In the genomic region with DNA sequence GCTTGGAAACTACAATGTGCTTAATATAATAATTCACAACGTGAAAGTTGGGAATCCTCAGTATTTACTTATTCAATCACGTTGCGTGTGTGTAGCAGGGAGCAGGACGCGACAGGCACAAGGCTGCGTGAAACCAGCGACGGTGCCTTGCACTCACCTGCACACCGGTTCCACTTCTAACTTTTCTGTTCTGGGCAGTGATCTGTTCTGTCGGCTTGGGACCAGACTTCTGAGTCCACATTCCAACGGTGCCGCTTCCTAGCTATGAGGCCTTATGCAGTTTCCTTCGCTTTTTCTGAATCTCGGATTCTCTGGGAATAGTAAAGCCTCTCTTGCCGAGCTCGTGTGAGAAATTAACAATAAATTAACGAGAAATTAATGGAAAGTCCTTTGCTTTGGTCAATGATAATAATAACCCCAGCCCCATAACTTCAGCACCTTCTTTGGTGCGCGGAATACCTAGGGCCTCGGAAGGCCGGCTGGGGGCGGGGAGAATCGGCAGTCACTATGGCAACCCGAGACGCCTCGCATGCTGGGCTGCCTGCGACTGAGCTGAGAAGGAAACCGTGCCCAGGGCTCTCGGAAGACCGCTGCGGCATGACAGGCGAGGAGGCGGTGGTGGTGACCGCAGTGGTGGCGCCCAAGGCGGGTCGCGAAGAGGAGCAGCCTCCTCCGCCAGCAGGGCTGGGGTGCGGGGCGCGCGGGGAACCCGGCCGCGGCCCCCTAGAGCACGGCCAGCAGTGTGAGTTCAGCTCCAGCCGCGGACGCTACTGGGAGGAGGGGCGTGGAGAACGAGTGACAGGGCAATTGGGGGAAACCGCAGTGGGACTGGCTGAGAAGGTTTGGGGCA, we compare ENCODE assay signal across 9 cellular contexts. TPM values are rescaled to one million over a fixed set of nuclear protein-coding genes. Genes with fewer than 3 reads are reported as not detected.
DNase-seq lines count a peak whose midpoint lies in the region; ATAC-seq and TF ChIP-seq lines count a peak whose summit lies in the region.
"Had no signal": no experiment of that assay in that cellular context is flagged by ENCODE, and none has a peak within 500 bp of the region (broad histone marks: within the 10 kb centered on the region; RNA-seq: fewer than 3 reads in every experiment).

A gene with protein sequence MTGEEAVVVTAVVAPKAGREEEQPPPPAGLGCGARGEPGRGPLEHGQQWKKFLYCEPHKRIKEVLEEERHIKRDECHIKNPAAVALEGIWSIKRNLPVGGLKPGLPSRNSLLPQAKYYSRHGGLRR (plus strand): TSS at position 530 of the 850 bp plus-strand sequence. CDS start 68 bp downstream, at position 598.

- POLR2A ChIA-PET in naive thymus-derived CD8-positive, alpha-beta T cell (lab: Charles Lee) = interaction anchor here (0.6 to 1.3 kb wide), 7 partner anchors 18 to 617 kb away, joined by 3 to 6 read pairs (median 3); partner anchors contain the start of genes CWC15, KDM4D and PANX1

- ATAC-seq in GM18505 (IDR thresholded peaks at IDR 0.05; ENCODE audit: unreplicated experiment) (peak; percentile 92), HG02885 (IDR thresholded peaks at IDR 0.05; ENCODE audit: poor library complexity, unreplicated experiment) (peak; percentile 84)
- ATAC-seq in naive thymus-derived CD8-positive, alpha-beta T cell = peak; percentile 83 to 88
- ATAC-seq in stimulated activated naive B cell treated with anti-CD40 and anti-IgM and Interleukin-4, amounts not matched to agents 10 μg/mL and 1 μg/mL and 100 μg/mL, for 72 hours (replicated peaks) = peak; percentile 87 to 90

- peak; percentile 24 for DNase-seq in NCI-H748 treated with DMSO at 0.1 percent for 48 hours (lab: John Stamatoyannopoulos, UW)
- DNase-seq in activated T-helper 1 cell treated with anti-CD3 and anti-CD28 coated beads, Interleukin-2, amount 50 U/mL, for 16 hours (ENCODE audit: low read depth in 1 of 2, low spot score in 1 of 2) = peak; percentile 11 to 17
- DNase-seq in fibroblast of the aortic adventitia (ENCODE audit: low read depth) = no peak
- DNase-seq in naive thymus-derived CD8-positive, alpha-beta T cell = peak; percentile 31 to 75 (median 43)
- peak; percentile 26 for DNase-seq in stimulated activated naive B cell treated with anti-CD40 and anti-IgM and Interleukin-4, amounts not matched to agents 10 μg/mL and 1 μg/mL and 100 μg/mL, for 72 hours
- DNase-seq in NCI-H2171 (lab: John Stamatoyannopoulos, UW) = no peak

- H3K27ac Mint-ChIP-seq in naive thymus-derived CD8-positive, alpha-beta T cell = peak within 1 kb of the TSS in 6 of 10 donors; percentile 7 to 57 (median 26)
- peak within 1 kb of the TSS; percentile 20 for H3K27ac Mint-ChIP-seq in stimulated activated naive B cell treated with anti-CD40 and anti-IgM and Interleukin-4, amounts not matched to agents 10 μg/mL and 1 μg/mL and 100 μg/mL, for 72 hours

- peak within 1 kb of the TSS; percentile 60 to 90 (median 86) for H3K4me3 Mint-ChIP-seq in naive thymus-derived CD8-positive, alpha-beta T cell
- H3K4me3 Mint-ChIP-seq in stimulated activated naive B cell treated with anti-CD40 and anti-IgM and Interleukin-4, amounts not matched to agents 10 μg/mL and 1 μg/mL and 100 μg/mL, for 72 hours = peak within 1 kb of the TSS; percentile 83 to 86

- TF ChIP-seq POLR2A in GM18505 (IDR thresholded peaks at IDR 0.05; ENCODE audit: borderline replicate concordance, extremely low read depth, insufficient read depth, insufficient read length) = no peak

- H3K4me1 Mint-ChIP-seq in naive thymus-derived CD8-positive, alpha-beta T cell = peaks cover 10 to 19% (median 18%) of the 10 kb centered on the region in 4 donors
- H3K4me1 Mint-ChIP-seq in stimulated activated naive B cell treated with anti-CD40 and anti-IgM and Interleukin-4, amounts not matched to agents 10 μg/mL and 1 μg/mL and 100 μg/mL, for 72 hours = peaks cover 9 to 10% of the 10 kb centered on the region in 2 donors

- peak within 1 kb of the TSS; percentile 68 for H3K4me3 ChIP-seq in fibroblast of the aortic adventitia (ENCODE audit: low read depth, low read length)

- no peaks in the 10 kb centered on the region for H3K9me3 Mint-ChIP-seq in naive thymus-derived CD8-positive, alpha-beta T cell
- no peaks in the 10 kb centered on the region for H3K9me3 Mint-ChIP-seq in stimulated activated naive B cell treated with anti-CD40 and anti-IgM and Interleukin-4, amounts not matched to agents 10 μg/mL and 1 μg/mL and 100 μg/mL, for 72 hours

- no peaks in the 10 kb centered on the region for H3K36me3 Mint-ChIP-seq in naive thymus-derived CD8-positive, alpha-beta T cell
- H3K36me3 Mint-ChIP-seq in stimulated activated naive B cell treated with anti-CD40 and anti-IgM and Interleukin-4, amounts not matched to agents 10 μg/mL and 1 μg/mL and 100 μg/mL, for 72 hours = no peaks in the 10 kb centered on the region

- no peak for TF ChIP-seq CTCF in fibroblast of the aortic adventitia (IDR thresholded peaks at IDR 0.05; ENCODE audit: insufficient read depth, low read length)

- H3K27me3 Mint-ChIP-seq in naive thymus-derived CD8-positive, alpha-beta T cell = peaks cover 5 to 21% (median 10%) of the 10 kb centered on the region in 5 donors
- H3K27me3 Mint-ChIP-seq in stimulated activated naive B cell treated with anti-CD40 and anti-IgM and Interleukin-4, amounts not matched to agents 10 μg/mL and 1 μg/mL and 100 μg/mL, for 72 hours = peaks cover 38 to 49% of the 10 kb centered on the region in 2 donors

RNA-seq across cellular contexts. Expression of the gene that starts here (rescaled TPM):
- not detected in 2 replicates for total RNA-seq in fibroblast of the aortic adventitia (ENCODE audit: low replicate concordance)
- not detected for total RNA-seq in naive thymus-derived CD8-positive, alpha-beta T cell
- polyA plus RNA-seq in naive thymus-derived CD8-positive, alpha-beta T cell = not detected
- total RNA-seq: glomerular endothelial cell had no signal

Comparison
In these comparisons a context has a peak if more than half of its experiments do, and no peak if none do; other contexts are left out.
1. Peak in DNase-seq and ATAC-seq in naive thymus-derived CD8-positive, alpha-beta T cell; RNA of the gene not detected or under 1 TPM.
2. DNase-seq: peak in NCI-H748 treated with DMSO at 0.1 percent for 48 hours (single experiment), activated T-helper 1 cell treated with anti-CD3 and anti-CD28 coated beads, Interleukin-2, amount 50 U/mL, for 16 hours (2 of 2) and stimulated activated naive B cell treated with anti-CD40 and anti-IgM and Interleukin-4, amounts not matched to agents 10 μg/mL and 1 μg/mL and 100 μg/mL, for 72 hours (single experiment); none in fibroblast of the aortic adventitia (single experiment) and NCI-H2171 (single experiment).
3. Peak in every context shown above with its lines, with median percentiles within 50 percentile points of each other: ATAC-seq.